In genomic region chr1:8142955-8143629, GRCh38 we compare ENCODE assay signal across 2 cellular contexts.
TF ChIP-seq lines count a peak whose summit lies in the region.

No MANE protein-coding gene starts in this region.

TF ChIP-seq in A549, 52 proteins besides CTCF, POLR2A, EP300 and RAD21 (continued from another document):
- no peak for TF ChIP-seq E2F6 (IDR thresholded peaks at IDR 0.05; ENCODE audit: borderline replicate concordance, low read depth)
- no peak for TF ChIP-seq SMC3 (IDR thresholded peaks at IDR 0.05)
- TF ChIP-seq NPAS2 (CRISPR knock-in tag; IDR thresholded peaks at IDR 0.05; ENCODE audit: borderline replicate concordance), result no peak
- no peak for TF ChIP-seq HEYL (CRISPR knock-in tag; IDR thresholded peaks at IDR 0.05)
- TF ChIP-seq ZNF302 (CRISPR knock-in tag; IDR thresholded peaks at IDR 0.05), result no peak
- no peak for TF ChIP-seq SREBF2 (IDR thresholded peaks at IDR 0.05)
- TF ChIP-seq MAFK (IDR thresholded peaks at IDR 0.05; ENCODE audit: partially characterized antibody), result no peak
- TF ChIP-seq HOXB13 (CRISPR knock-in tag; IDR thresholded peaks at IDR 0.05; ENCODE audit: low read depth), result no peak
TF ChIP-seq in A549: peak in this region for 0.

TF ChIP-seq in K562, 482 proteins besides CTCF, POLR2A, EP300 and RAD21 (continued from another document):
- TF ChIP-seq RREB1 (CRISPR knock-in tag; IDR thresholded peaks at IDR 0.05) (no peak), ARID3B (CRISPR knock-in tag; IDR thresholded peaks at IDR 0.05; ENCODE audit: borderline replicate concordance) (no peak), SIN3A (IDR thresholded peaks at IDR 0.05; ENCODE audit: borderline replicate concordance in 2 of 2, control insufficient read depth in 1 of 2, low read depth in 2 of 2, low read length in 2 of 2) (no peak), SOX6 (IDR thresholded peaks at IDR 0.05) (no peak), OTX1 (CRISPR knock-in tag; IDR thresholded peaks at IDR 0.05) (no peak), MAX (CRISPR knock-in tag; IDR thresholded peaks at IDR 0.05) (no peak), RBM14 (IDR thresholded peaks at IDR 0.05; ENCODE audit: borderline replicate concordance, insufficient read depth, low read depth, low read length) (no peak), ADNP (tag; IDR thresholded peaks at IDR 0.05) (no peak), RBM22 (IDR thresholded peaks at IDR 0.05; ENCODE audit: low read depth, low read length, poor library complexity, severe bottlenecking) (no peak), ZNF696 (CRISPR knock-in tag; conservative IDR thresholded peaks at IDR 0.05) (no peak), ZNF280B (CRISPR knock-in tag; IDR thresholded peaks at IDR 0.05) (no peak), E2F6 (IDR thresholded peaks at IDR 0.05; ENCODE audit: borderline replicate concordance in 1 of 2, extremely low read depth in 1 of 2, insufficient read depth in 1 of 2, insufficient read length in 1 of 2, low read depth in 1 of 2, low read length in 1 of 2, poor library complexity in 1 of 2, severe bottlenecking in 1 of 2) (no peak), GTF2A2 (tag; IDR thresholded peaks at IDR 0.05) (no peak), NR1H2 (CRISPR knock-in tag; IDR thresholded peaks at IDR 0.05) (no peak), POLR2H (tag; IDR thresholded peaks at IDR 0.05; ENCODE audit: low read depth) (no peak), JUN (IDR thresholded peaks at IDR 0.05; ENCODE audit: borderline replicate concordance, low read depth, low read length) (no peak), JUN (CRISPR knock-in tag; IDR thresholded peaks at IDR 0.05; ENCODE audit: borderline replicate concordance) (no peak), SMARCA5 (IDR thresholded peaks at IDR 0.05) (no peak)
